Comparison of ENCODE assay signal across 15 cellular contexts in the genomic region with DNA sequence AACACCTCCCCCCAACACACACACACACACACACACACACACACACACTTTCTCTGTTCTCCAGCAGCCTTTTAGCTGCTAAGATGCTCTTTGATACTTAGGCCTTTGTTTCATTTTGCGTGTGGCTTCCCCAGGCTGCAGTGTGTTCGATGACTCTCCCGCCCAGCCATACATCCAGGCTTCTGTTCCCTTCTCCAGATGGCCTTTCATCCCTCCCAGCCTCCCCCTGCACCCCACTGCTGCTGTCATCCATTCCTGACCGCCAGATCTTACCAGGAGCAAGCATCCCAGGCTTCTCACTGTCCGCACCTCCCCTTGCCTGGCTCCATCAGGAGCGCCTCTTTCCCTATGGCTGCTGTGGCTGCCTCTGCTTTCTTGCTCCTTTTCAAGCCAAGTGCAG.
DNase-seq lines count a peak whose midpoint lies in the region; ATAC-seq, FAIRE-seq and TF ChIP-seq lines count a peak whose summit lies in the region.
"Had no signal": no experiment of that assay in that cellular context is flagged by ENCODE, and none has a peak within 500 bp of the region (broad histone marks: within the 10 kb centered on the region; RNA-seq: fewer than 3 reads in every experiment).

No MANE protein-coding gene starts in this region.

- no peak overlapping the region for H3K4me3 ChIP-seq in astrocyte (ENCODE audit: insufficient read depth, low read depth, low read length)
- no peak overlapping the region for H3K4me3 ChIP-seq in muscle layer of colon (ENCODE audit: low read depth in 1 of 2, low read length in 2 of 2)
- no peak overlapping the region for H3K4me3 ChIP-seq in subcutaneous abdominal adipose tissue (ENCODE audit: low read depth in 1 of 5, low read length in 5 of 5)
- no peak overlapping the region for H3K4me3 ChIP-seq in HAP-1
- H3K4me3 ChIP-seq: spleen had no signal

- no peak overlapping the region for H2AFZ ChIP-seq in astrocyte (ENCODE audit: low read depth, low read length)

- peaks cover 1% of the 10 kb centered on the region for H3K36me3 Mint-ChIP-seq in activated naive CD4-positive, alpha-beta T cell treated with anti-CD3 and anti-CD28 coated beads, Interleukin-2, amount 10 ng/mL, durations not matched to agents 7 days and 5 days
- peaks cover 8% of the 10 kb centered on the region for H3K36me3 Mint-ChIP-seq in astrocyte (ENCODE audit: low read depth, unreplicated experiment)

- H3K36me3 ChIP-seq in astrocyte (ENCODE audit: insufficient read depth, low read length): peaks cover 2% of the 10 kb centered on the region
- H3K36me3 ChIP-seq in muscle layer of colon (ENCODE audit: insufficient read depth, low read length): peaks cover 6% of the 10 kb centered on the region
- peaks cover 0 to 35% (median 29%) of the 10 kb centered on the region in 5 donors for H3K36me3 ChIP-seq in subcutaneous abdominal adipose tissue (ENCODE audit: control insufficient read depth in 5 of 5, insufficient read depth in 5 of 5, low read length in 5 of 5)
- H3K36me3 ChIP-seq in HAP-1 (replicated peaks): no peaks in the 10 kb centered on the region

- no peak overlapping the region for H3K4me2 ChIP-seq in astrocyte (ENCODE audit: low read length)

- peak overlapping the region; percentile 51 for H3K27ac Mint-ChIP-seq in activated naive CD4-positive, alpha-beta T cell treated with anti-CD3 and anti-CD28 coated beads, Interleukin-2, amount 10 ng/mL, durations not matched to agents 7 days and 5 days
- peak overlapping the region; percentile 68 for H3K27ac Mint-ChIP-seq in astrocyte (ENCODE audit: unreplicated experiment)
- H3K27ac Mint-ChIP-seq: activated T-cell treated with anti-CD3 and anti-CD28 coated beads, Interleukin-2, amount 50 U/mL, for 24 hours had no signal

- H3K4me1 Mint-ChIP-seq in activated naive CD4-positive, alpha-beta T cell treated with anti-CD3 and anti-CD28 coated beads, Interleukin-2, amount 10 ng/mL, durations not matched to agents 7 days and 5 days: peaks cover 14% of the 10 kb centered on the region
- peaks cover 41% of the 10 kb centered on the region for H3K4me1 Mint-ChIP-seq in astrocyte (ENCODE audit: low read depth, unreplicated experiment)

- FAIRE-seq in astrocyte (lab: Jason Lieb, UNC): no peak

- no peak overlapping the region for H3K9ac ChIP-seq in astrocyte (ENCODE audit: low read length)
- no peak overlapping the region for H3K9ac ChIP-seq in muscle layer of colon (ENCODE audit: low read length)
- no peak overlapping the region for H3K9ac ChIP-seq in subcutaneous abdominal adipose tissue (ENCODE audit: low read length in 5 of 5)

- CTCF ChIA-PET in activated naive CD4-positive, alpha-beta T cell treated with anti-CD3 and anti-CD28 coated beads, Interleukin-2, amount 10 ng/mL, durations not matched to agents 7 days and 5 days (lab: Charles Lee): no interaction called here

- H3K27ac ChIP-seq in astrocyte (ENCODE audit: low read depth, low read length) (no peak overlapping the region), muscle layer of colon (ENCODE audit: low read depth, low read length) (peak overlapping the region; percentile 41), subcutaneous abdominal adipose tissue (ENCODE audit: low read depth, low read length) (peak overlapping the region; percentile 24)

- in situ Hi-C loops in HAP-1 (cut with MboI; ENCODE audit: low sequenced_read_pairs): no loop called here
- in situ Hi-C loops in GM13976 (cut with MboI; ENCODE audit: low sequenced_read_pairs, unreplicated experiment): no loop called here

- DNase-seq in activated naive CD4-positive, alpha-beta T cell treated with anti-CD3 and anti-CD28 coated beads, Interleukin-2, amount 10 ng/mL, durations not matched to agents 7 days and 5 days: no peak
- DNase-seq in activated naive CD4-positive, alpha-beta T cell treated with Interleukin-2 at 50 U/mL for 16 hours: no peak
- DNase-seq in astrocyte (ENCODE audit: low read depth) (no peak), HAP-1 (ENCODE audit: low spot score in 2 of 2) (no peak), GM13976 (ENCODE audit: low spot score) (no peak)
- DNase-seq: activated T-cell treated with anti-CD3 and anti-CD28 coated beads, Interleukin-2, amount 50 U/mL, for 24 hours; H7; KG1; NCI-H1417; NCI-H526; spleen; T-helper 1 cell had no signal

- no peak for TF ChIP-seq CTCF in astrocyte (IDR thresholded peaks at IDR 0.05; ENCODE audit: insufficient read depth, low read depth, low read length)
- no peak for TF ChIP-seq CTCF in GM13976 (IDR thresholded peaks at IDR 0.05; ENCODE audit: borderline replicate concordance, control extremely low read depth, extremely low read depth, insufficient read depth, missing control alignments)

- H3K9me3 ChIP-seq in astrocyte (ENCODE audit: insufficient read depth, low read depth, low read length) (no peaks in the 10 kb centered on the region), muscle layer of colon (ENCODE audit: low read length) (no peaks in the 10 kb centered on the region), subcutaneous abdominal adipose tissue (ENCODE audit: control insufficient read depth in 5 of 5, low read length in 5 of 5) (no peaks in the 10 kb centered on the region), HAP-1 (no peaks in the 10 kb centered on the region)
- H3K9me3 ChIP-seq: spleen had no signal

- H3K27me3 ChIP-seq in astrocyte (ENCODE audit: insufficient read depth, low read length) (no peaks in the 10 kb centered on the region), muscle layer of colon (ENCODE audit: control insufficient read depth in 1 of 2, insufficient read depth in 2 of 2, low read length in 2 of 2) (no peaks in the 10 kb centered on the region), subcutaneous abdominal adipose tissue (ENCODE audit: control insufficient read depth in 5 of 5, insufficient read depth in 4 of 5, low read length in 5 of 5) (no peaks in the 10 kb centered on the region), HAP-1 (ENCODE audit: low read depth) (no peaks in the 10 kb centered on the region)
- H3K27me3 ChIP-seq: spleen had no signal

- H3K27me3 Mint-ChIP-seq in activated naive CD4-positive, alpha-beta T cell treated with anti-CD3 and anti-CD28 coated beads, Interleukin-2, amount 10 ng/mL, durations not matched to agents 7 days and 5 days: no peaks in the 10 kb centered on the region
- no peaks in the 10 kb centered on the region for H3K27me3 Mint-ChIP-seq in astrocyte (ENCODE audit: low read depth, unreplicated experiment)
- H3K27me3 Mint-ChIP-seq: activated T-cell treated with anti-CD3 and anti-CD28 coated beads, Interleukin-2, amount 50 U/mL, for 24 hours had no signal

- peaks cover 49% of the 10 kb centered on the region for H3K4me1 ChIP-seq in astrocyte (ENCODE audit: insufficient read depth, low read length)
- peaks cover 99% of the 10 kb centered on the region for H3K4me1 ChIP-seq in muscle layer of colon (ENCODE audit: insufficient read depth, low read length)
- H3K4me1 ChIP-seq in subcutaneous abdominal adipose tissue (ENCODE audit: control insufficient read depth in 5 of 5, insufficient read depth in 5 of 5, low read length in 5 of 5): peaks cover 31 to 96% (median 92%) of the 10 kb centered on the region in 5 donors
- H3K4me1 ChIP-seq in HAP-1: no peaks in the 10 kb centered on the region

- H3K79me2 ChIP-seq in astrocyte (ENCODE audit: insufficient read depth, low read length): peaks cover 78% of the 10 kb centered on the region

- H4K20me1 ChIP-seq in astrocyte (ENCODE audit: insufficient read depth, low read length): peaks cover 92% of the 10 kb centered on the region

- no peak for ATAC-seq in GM21447 (IDR thresholded peaks at IDR 0.05; ENCODE audit: unreplicated experiment)

- no peaks in the 10 kb centered on the region for H3K9me3 Mint-ChIP-seq in activated naive CD4-positive, alpha-beta T cell treated with anti-CD3 and anti-CD28 coated beads, Interleukin-2, amount 10 ng/mL, durations not matched to agents 7 days and 5 days
- no peaks in the 10 kb centered on the region for H3K9me3 Mint-ChIP-seq in astrocyte (ENCODE audit: unreplicated experiment)
- H3K9me3 Mint-ChIP-seq: activated T-cell treated with anti-CD3 and anti-CD28 coated beads, Interleukin-2, amount 50 U/mL, for 24 hours had no signal

- no peak overlapping the region for H3K4me3 Mint-ChIP-seq in activated naive CD4-positive, alpha-beta T cell treated with anti-CD3 and anti-CD28 coated beads, Interleukin-2, amount 10 ng/mL, durations not matched to agents 7 days and 5 days
- H3K4me3 Mint-ChIP-seq in astrocyte (ENCODE audit: unreplicated experiment): peak overlapping the region; percentile 52
- H3K4me3 Mint-ChIP-seq: activated T-cell treated with anti-CD3 and anti-CD28 coated beads, Interleukin-2, amount 50 U/mL, for 24 hours had no signal
